1 cellular context compared by ENCODE assay signal in the genomic region with DNA sequence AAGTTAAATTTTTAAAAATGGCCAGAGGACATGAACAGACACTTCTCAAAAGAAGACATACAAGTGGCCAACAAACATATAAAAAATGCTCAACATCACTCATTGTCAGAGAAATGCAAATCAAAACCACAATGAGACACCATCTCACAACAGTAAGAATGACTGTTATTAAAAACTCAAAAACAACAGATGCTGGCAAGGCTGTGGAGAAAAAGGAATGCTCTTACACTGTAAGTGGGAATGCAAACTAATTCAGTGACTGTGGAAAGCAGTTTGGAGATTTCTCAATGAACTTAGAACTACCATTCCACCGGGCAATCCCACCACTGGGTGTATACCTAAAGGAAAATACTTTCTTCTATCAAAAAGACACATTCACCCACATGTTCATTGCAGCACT.
TF ChIP-seq lines count a peak whose summit lies in the region.

No MANE protein-coding gene starts in this region.

TF ChIP-seq in SK-N-SH, 30 proteins besides CTCF, POLR2A, EP300 and RAD21 (continued from another document):
- TF ChIP-seq, protein P1, sequence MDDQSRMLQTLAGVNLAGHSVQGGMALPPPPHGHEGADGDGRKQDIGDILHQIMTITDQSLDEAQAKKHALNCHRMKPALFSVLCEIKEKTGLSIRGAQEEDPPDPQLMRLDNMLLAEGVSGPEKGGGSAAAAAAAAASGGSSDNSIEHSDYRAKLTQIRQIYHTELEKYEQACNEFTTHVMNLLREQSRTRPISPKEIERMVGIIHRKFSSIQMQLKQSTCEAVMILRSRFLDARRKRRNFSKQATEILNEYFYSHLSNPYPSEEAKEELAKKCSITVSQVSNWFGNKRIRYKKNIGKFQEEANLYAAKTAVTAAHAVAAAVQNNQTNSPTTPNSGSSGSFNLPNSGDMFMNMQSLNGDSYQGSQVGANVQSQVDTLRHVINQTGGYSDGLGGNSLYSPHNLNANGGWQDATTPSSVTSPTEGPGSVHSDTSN (IDR thresholded peaks at IDR 0.05) = 0 out of 2 replicates have a peak, but pooled peaks have one; percentile 34
- TF ChIP-seq RCOR1 (IDR thresholded peaks at IDR 0.05; ENCODE audit: low read length) = no peak
- TF ChIP-seq, protein P2, sequence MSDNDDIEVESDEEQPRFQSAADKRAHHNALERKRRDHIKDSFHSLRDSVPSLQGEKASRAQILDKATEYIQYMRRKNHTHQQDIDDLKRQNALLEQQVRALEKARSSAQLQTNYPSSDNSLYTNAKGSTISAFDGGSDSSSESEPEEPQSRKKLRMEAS (IDR thresholded peaks at IDR 0.05; ENCODE audit: low read depth) = no peak
TF ChIP-seq in SK-N-SH: peak in this region for 2.
